13 cellular contexts compared by ENCODE assay signal in genomic region chr16:23497543-23497868, GRCh38. TPM values are rescaled to one million over a fixed set of nuclear protein-coding genes. Genes with fewer than 3 reads are reported as not detected.
DNase-seq lines count a peak whose midpoint lies in the region; ATAC-seq and TF ChIP-seq lines count a peak whose summit lies in the region.
"Had no signal": no experiment of that assay in that cellular context is flagged by ENCODE, and none has a peak within 500 bp of the region (broad histone marks: within the 10 kb centered on the region; RNA-seq: fewer than 3 reads in every experiment).

No MANE protein-coding gene starts in this region.

- in situ Hi-C loops in ACHN (cut with HindIII; ENCODE audit: low pct_ligation_motif_present, low pct_unique_long_range_greater_than_20kb, low sequenced_read_pairs) = no loop called here

- TF ChIP-seq CTCF in HFFc6 (IDR thresholded peaks at IDR 0.05) = no peak
- no peak for TF ChIP-seq CTCF in left lung (IDR thresholded peaks at IDR 0.05)

- no peak overlapping the region for H3K4me3 ChIP-seq in left lung

- peaks cover 21% of the 10 kb centered on the region; the same call in 1 of the 2 replicates for H3K36me3 Mint-ChIP-seq in HFFc6 (ENCODE audit: low read depth)
- peaks cover 8% of the 10 kb centered on the region for H3K36me3 Mint-ChIP-seq in activated naive CD8-positive, alpha-beta T cell treated with anti-CD3 and anti-CD28 coated beads, Interleukin-2, amount 10 ng/mL, durations not matched to agents 7 days and 5 days
- H3K36me3 Mint-ChIP-seq in stimulated activated effector memory CD8-positive, alpha-beta T cell treated with anti-CD3 and anti-CD28 coated beads, Interleukin-12 subunit alpha, Interleukin-12 subunit beta, amount 100 ng/mL, for 72 hours = peaks cover 78% of the 10 kb centered on the region

- peaks cover 21 to 65% of the 10 kb centered on the region in 2 donors for H3K4me1 ChIP-seq in left lung

- intact Hi-C loops in left lung (cut with DNase I) = no loop called here

- no peak for ATAC-seq in activated naive CD8-positive, alpha-beta T cell treated with anti-CD3 and anti-CD28 coated beads, Interleukin-2, amount 10 ng/mL, durations not matched to agents 7 days and 5 days (ENCODE audit: low read depth)
- ATAC-seq in left lung = no peak
- ATAC-seq in stimulated activated effector memory CD8-positive, alpha-beta T cell treated with anti-CD3 and anti-CD28 coated beads, Interleukin-12 subunit alpha, Interleukin-12 subunit beta, amount 100 ng/mL, for 72 hours = no peak

- H3K4me1 Mint-ChIP-seq in HFFc6 (ENCODE audit: low read depth) = peaks cover 14% of the 10 kb centered on the region
- peaks cover 17% of the 10 kb centered on the region for H3K4me1 Mint-ChIP-seq in activated naive CD8-positive, alpha-beta T cell treated with anti-CD3 and anti-CD28 coated beads, Interleukin-2, amount 10 ng/mL, durations not matched to agents 7 days and 5 days
- H3K4me1 Mint-ChIP-seq in stimulated activated effector memory CD8-positive, alpha-beta T cell treated with anti-CD3 and anti-CD28 coated beads, Interleukin-12 subunit alpha, Interleukin-12 subunit beta, amount 100 ng/mL, for 72 hours = peaks cover 42% of the 10 kb centered on the region

- peak overlapping the region; percentile 62; the same call in 1 of the 2 replicates for H3K4me3 Mint-ChIP-seq in HFFc6
- no peak overlapping the region for H3K4me3 Mint-ChIP-seq in activated naive CD8-positive, alpha-beta T cell treated with anti-CD3 and anti-CD28 coated beads, Interleukin-2, amount 10 ng/mL, durations not matched to agents 7 days and 5 days
- H3K4me3 Mint-ChIP-seq in stimulated activated effector memory CD8-positive, alpha-beta T cell treated with anti-CD3 and anti-CD28 coated beads, Interleukin-12 subunit alpha, Interleukin-12 subunit beta, amount 100 ng/mL, for 72 hours = no peak overlapping the region
- H3K4me3 Mint-ChIP-seq: stimulated activated naive CD8-positive, alpha-beta T cell treated with anti-CD3 and anti-CD28 coated beads, Interleukin-15, Interleukin-2, amounts not matched to agents 100 ng/mL and 50 ng/mL, for 24 hours had no signal

- peak overlapping the region; percentile 78 to 80 for H3K27ac ChIP-seq in left lung
- H3K27ac ChIP-seq: neutrophil, VCaP had no signal

- peaks cover 8 to 41% of the 10 kb centered on the region in 2 donors for H3K36me3 ChIP-seq in left lung

- no peaks in the 10 kb centered on the region for H3K9me3 ChIP-seq in left lung
- H3K9me3 ChIP-seq: neutrophil had no signal

- H3K9me3 Mint-ChIP-seq in HFFc6 = no peaks in the 10 kb centered on the region
- no peaks in the 10 kb centered on the region for H3K9me3 Mint-ChIP-seq in activated naive CD8-positive, alpha-beta T cell treated with anti-CD3 and anti-CD28 coated beads, Interleukin-2, amount 10 ng/mL, durations not matched to agents 7 days and 5 days
- no peaks in the 10 kb centered on the region for H3K9me3 Mint-ChIP-seq in stimulated activated effector memory CD8-positive, alpha-beta T cell treated with anti-CD3 and anti-CD28 coated beads, Interleukin-12 subunit alpha, Interleukin-12 subunit beta, amount 100 ng/mL, for 72 hours
- H3K9me3 Mint-ChIP-seq: stimulated activated naive CD8-positive, alpha-beta T cell treated with anti-CD3 and anti-CD28 coated beads, Interleukin-15, Interleukin-2, amounts not matched to agents 100 ng/mL and 50 ng/mL, for 24 hours had no signal

- POLR2A ChIA-PET in activated naive CD8-positive, alpha-beta T cell treated with anti-CD3 and anti-CD28 coated beads, Interleukin-2, amount 10 ng/mL, durations not matched to agents 7 days and 5 days (lab: Charles Lee) = no interaction called here

- peak overlapping the region; percentile 60 for H3K27ac Mint-ChIP-seq in HFFc6
- peak overlapping the region; percentile 44 for H3K27ac Mint-ChIP-seq in activated naive CD8-positive, alpha-beta T cell treated with anti-CD3 and anti-CD28 coated beads, Interleukin-2, amount 10 ng/mL, durations not matched to agents 7 days and 5 days
- H3K27ac Mint-ChIP-seq in stimulated activated effector memory CD8-positive, alpha-beta T cell treated with anti-CD3 and anti-CD28 coated beads, Interleukin-12 subunit alpha, Interleukin-12 subunit beta, amount 100 ng/mL, for 72 hours = peak overlapping the region; percentile 20

- DNase-seq in HFFc6 (no peak), left lung (no peak), medulla oblongata (ENCODE audit: extremely low spot score) (no peak), ACHN (no peak), cerebellum (ENCODE audit: low spot score) (no peak)
- no peak for DNase-seq in activated naive CD8-positive, alpha-beta T cell treated with anti-CD3 and anti-CD28 coated beads, Interleukin-2, amount 10 ng/mL, durations not matched to agents 7 days and 5 days
- DNase-seq in stimulated activated effector memory CD8-positive, alpha-beta T cell treated with anti-CD3 and anti-CD28 coated beads, Interleukin-12 subunit alpha, Interleukin-12 subunit beta, amount 100 ng/mL, for 72 hours (ENCODE audit: low spot score in 2 of 2) = no peak
- DNase-seq: activated T-cell treated with anti-CD3 and anti-CD28 coated beads, Interleukin-2, amount 50 U/mL, for 48 hours; central memory CD4-positive, alpha-beta T cell; NCI-H446 had no signal

- H3K27me3 Mint-ChIP-seq in HFFc6 (ENCODE audit: insufficient read depth) = peaks cover 7% of the 10 kb centered on the region
- H3K27me3 Mint-ChIP-seq in activated naive CD8-positive, alpha-beta T cell treated with anti-CD3 and anti-CD28 coated beads, Interleukin-2, amount 10 ng/mL, durations not matched to agents 7 days and 5 days = no peaks in the 10 kb centered on the region
- H3K27me3 Mint-ChIP-seq: stimulated activated naive CD8-positive, alpha-beta T cell treated with anti-CD3 and anti-CD28 coated beads, Interleukin-15, Interleukin-2, amounts not matched to agents 100 ng/mL and 50 ng/mL, for 24 hours had no signal

- H3K27me3 ChIP-seq in left lung = no peaks in the 10 kb centered on the region
- H3K27me3 ChIP-seq: neutrophil had no signal

RNA-seq across cellular contexts. Expression of gene GGA2, which starts 12.8 kb away (rescaled TPM):
- total RNA-seq in HFFc6 (2021; fragmentation: NEBNext Ultra II Directional; extraction: Animal tissue kit (Norgen Biotek cat#: 25700)) = 10 to 100 TPM; 28.1 to 38.0 (median 35.7) TPM
- 100 to 1,000 TPM; 125 to 137 TPM for total RNA-seq in activated naive CD8-positive, alpha-beta T cell treated with anti-CD3 and anti-CD28 coated beads, Interleukin-2, amount 10 ng/mL, durations not matched to agents 7 days and 5 days
- total RNA-seq in left lung (100 to 1,000 TPM; 125 to 133 TPM), cerebellum (37.0 TPM)

RNA-seq across cellular contexts. Expression of gene COG7, which starts 44.5 kb away (rescaled TPM):
- total RNA-seq in HFFc6 (2021; fragmentation: NEBNext Ultra II Directional; extraction: Animal tissue kit (Norgen Biotek cat#: 25700)) = 10 to 100 TPM; 17.7 to 21.2 (median 19.7) TPM
- 10 to 100 TPM; 22.3 to 23.6 TPM for total RNA-seq in activated naive CD8-positive, alpha-beta T cell treated with anti-CD3 and anti-CD28 coated beads, Interleukin-2, amount 10 ng/mL, durations not matched to agents 7 days and 5 days
- total RNA-seq in left lung (10 to 100 TPM; 19.8 to 22.0 TPM), cerebellum (26.0 TPM)

RNA-seq across cellular contexts. Expression of gene EARS2, which starts 59.6 kb away (rescaled TPM):
- total RNA-seq in HFFc6 (2021; fragmentation: NEBNext Ultra II Directional; extraction: Animal tissue kit (Norgen Biotek cat#: 25700)) = 10 to 100 TPM; 22.1 to 30.8 (median 27.0) TPM
- 10 to 100 TPM; 11.0 to 11.2 TPM for total RNA-seq in activated naive CD8-positive, alpha-beta T cell treated with anti-CD3 and anti-CD28 coated beads, Interleukin-2, amount 10 ng/mL, durations not matched to agents 7 days and 5 days
- total RNA-seq in left lung (10 to 100 TPM; 16.3 to 22.9 TPM), cerebellum (38.9 TPM)
